In genomic region chr2:8378016-8378810, GRCh38 we compare ENCODE assay signal across 13 cellular contexts.
DNase-seq lines count a peak whose midpoint lies in the region; ATAC-seq, FAIRE-seq and TF ChIP-seq lines count a peak whose summit lies in the region.
"Had no signal": no experiment of that assay in that cellular context is flagged by ENCODE, and none has a peak within 500 bp of the region (broad histone marks: within the 10 kb centered on the region; RNA-seq: fewer than 3 reads in every experiment).

No MANE protein-coding gene starts in this region.

- no peak for TF ChIP-seq POLR2A in GM12892 (IDR thresholded peaks at IDR 0.05; ENCODE audit: low read depth, low read length)

- H3K27ac ChIP-seq in OCI-LY3 (ENCODE audit: low read length) (peak overlapping the region; percentile 94), trophoblast cell (ENCODE audit: low read depth, low read length) (no peak overlapping the region), upper lobe of right lung (no peak overlapping the region)
- H3K27ac ChIP-seq: pancreas, uterus had no signal

- no peak overlapping the region for H3K23ac ChIP-seq in trophoblast cell (ENCODE audit: low read length)

- H2BK12ac ChIP-seq in trophoblast cell (ENCODE audit: low read length): no peak overlapping the region

- no peak overlapping the region for H3K4ac ChIP-seq in trophoblast cell (ENCODE audit: low read depth, low read length)

- FAIRE-seq in GM12892 (lab: Jason Lieb, UNC): peak; percentile 81
- FAIRE-seq: pancreas had no signal

- H2BK5ac ChIP-seq in trophoblast cell (ENCODE audit: low read depth, low read length, poor library complexity): no peak overlapping the region

- H3K79me2 ChIP-seq in OCI-LY3 (ENCODE audit: low read length): no peaks in the 10 kb centered on the region
- no peaks in the 10 kb centered on the region for H3K79me2 ChIP-seq in trophoblast cell (ENCODE audit: control insufficient read depth, insufficient read depth, low read length, poor library complexity)

- peaks cover 2% of the 10 kb centered on the region for H3K36me3 ChIP-seq in OCI-LY3 (replicated peaks; ENCODE audit: low read depth, low read length)
- no peaks in the 10 kb centered on the region for H3K36me3 ChIP-seq in trophoblast cell (ENCODE audit: control insufficient read depth in 1 of 2, insufficient read depth in 2 of 2, low read length in 2 of 2)
- no peaks in the 10 kb centered on the region for H3K36me3 ChIP-seq in upper lobe of right lung
- H3K36me3 ChIP-seq: pancreas, uterus had no signal

- no peaks in the 10 kb centered on the region for H4K20me1 ChIP-seq in OCI-LY3 (ENCODE audit: insufficient read depth, low read length)

- no peaks in the 10 kb centered on the region for H3K27me3 ChIP-seq in OCI-LY3 (ENCODE audit: low read depth, low read length)
- no peaks in the 10 kb centered on the region for H3K27me3 ChIP-seq in trophoblast cell (ENCODE audit: insufficient read depth, low read length)
- no peaks in the 10 kb centered on the region for H3K27me3 ChIP-seq in upper lobe of right lung
- H3K27me3 ChIP-seq: pancreas, uterus had no signal

- DNase-seq in GM12892 (ENCODE audit: insufficient read length): no peak
- DNase-seq in trophoblast cell: no peak
- DNase-seq in GOT3 (lab: John Stamatoyannopoulos, UW): no peak
- no peak for DNase-seq in upper lobe of right lung
- DNase-seq in left ventricle myocardium superior: no peak
- DNase-seq: central memory CD4-positive, alpha-beta T cell; DMS153; NCI-H446 treated with DMSO at 0.1 percent for 48 hours; pancreas; uterus had no signal

- H2AFZ ChIP-seq in OCI-LY3 (ENCODE audit: low read depth, low read length) (no peak overlapping the region), trophoblast cell (ENCODE audit: insufficient read depth, low read length, poor library complexity) (no peak overlapping the region)

- TF ChIP-seq CTCF in OCI-LY3 (IDR thresholded peaks at IDR 0.05; ENCODE audit: low read depth, low read length): no peak
- no peak for TF ChIP-seq CTCF in upper lobe of right lung (IDR thresholded peaks at IDR 0.05)

- no CpG with 5 or more reads among the region's 9 CpGs for WGBS in trophoblast cell (ENCODE audit: extremely low coverage, insufficient coverage, insufficient read length)

- H3K79me1 ChIP-seq in trophoblast cell (ENCODE audit: low read length): no peaks in the 10 kb centered on the region

- no peak overlapping the region for H3K14ac ChIP-seq in trophoblast cell (ENCODE audit: low read length)

- ATAC-seq in GM19043 (IDR thresholded peaks at IDR 0.05; ENCODE audit: low read depth, unreplicated experiment) (peak; percentile 79), HG02852 (IDR thresholded peaks at IDR 0.05; ENCODE audit: unreplicated experiment) (peak; percentile 72), upper lobe of right lung (no peak), left ventricle myocardium superior (no peak)
- ATAC-seq: pancreas had no signal

- intact Hi-C loops in upper lobe of right lung (cut with DNase I) (no loop called here), left ventricle myocardium superior (cut with micrococcal nuclease) (no loop called here)

- H3K9ac ChIP-seq in OCI-LY3 (ENCODE audit: low read length) (peak overlapping the region; percentile 69), trophoblast cell (ENCODE audit: low read length) (no peak overlapping the region)

- no peak overlapping the region for H2AK5ac ChIP-seq in trophoblast cell (ENCODE audit: low read length)

- H3K4me2 ChIP-seq in OCI-LY3 (ENCODE audit: low read length) (peak overlapping the region; percentile 73), trophoblast cell (ENCODE audit: low read length) (no peak overlapping the region)

- peaks cover 58% of the 10 kb centered on the region for H3K4me1 ChIP-seq in OCI-LY3 (ENCODE audit: low read length)
- no peaks in the 10 kb centered on the region for H3K4me1 ChIP-seq in trophoblast cell (ENCODE audit: control insufficient read depth in 1 of 2, insufficient read depth in 2 of 2, low read length in 2 of 2)
- H3K4me1 ChIP-seq in upper lobe of right lung: no peaks in the 10 kb centered on the region
- H3K4me1 ChIP-seq: pancreas, uterus had no signal

- H4K91ac ChIP-seq in trophoblast cell (ENCODE audit: low read depth, low read length): no peak overlapping the region

- no peak overlapping the region for H3K18ac ChIP-seq in trophoblast cell (ENCODE audit: low read length)

- H3K4me3 ChIP-seq in OCI-LY3 (ENCODE audit: low read length) (peak overlapping the region; percentile 50), trophoblast cell (ENCODE audit: low read depth, low read length) (no peak overlapping the region), upper lobe of right lung (no peak overlapping the region)
- H3K4me3 ChIP-seq: pancreas, uterus had no signal

- no peaks in the 10 kb centered on the region for H3K9me3 ChIP-seq in OCI-LY3 (ENCODE audit: insufficient read depth, low read length)
- no peaks in the 10 kb centered on the region for H3K9me3 ChIP-seq in trophoblast cell (ENCODE audit: insufficient read depth, low read depth, low read length)
- H3K9me3 ChIP-seq in upper lobe of right lung: no peaks in the 10 kb centered on the region
- H3K9me3 ChIP-seq: pancreas, uterus had no signal

- H4K12ac ChIP-seq in trophoblast cell (ENCODE audit: low read depth, low read length): no peak overlapping the region

- no peak overlapping the region for H4K8ac ChIP-seq in trophoblast cell (ENCODE audit: low read depth, low read length)

- no peak overlapping the region for H2BK120ac ChIP-seq in trophoblast cell (ENCODE audit: insufficient read depth, low read length, poor library complexity)

Comparison
In these comparisons a context has a peak if more than half of its experiments do, and no peak if none do; other contexts are left out.
1. ATAC-seq: peak in GM19043 (single experiment) and HG02852 (single experiment); none in upper lobe of right lung (single experiment) and left ventricle myocardium superior (single experiment).